In genomic region chr3:183536238-183536880, GRCh38 we compare ENCODE assay signal across 1 cellular context.
TF ChIP-seq lines count a peak whose summit lies in the region.

No MANE protein-coding gene starts in this region.

TF ChIP-seq in GM12878, 131 proteins besides CTCF, POLR2A, EP300 and RAD21 (continued from another document and continues in another):
- TF ChIP-seq PKNOX1 (IDR thresholded peaks at IDR 0.05) (no peak), E2F8 (IDR thresholded peaks at IDR 0.05; ENCODE audit: low read depth, partially characterized antibody) (no peak), TBL1XR1 (IDR thresholded peaks at IDR 0.05; ENCODE audit: low read depth, low read length) (0 out of 2 replicates have a peak, but pooled peaks have one; percentile 46), HSF1 (IDR thresholded peaks at IDR 0.05; ENCODE audit: low read depth, low read length) (no peak), BRCA1 (IDR thresholded peaks at IDR 0.05; ENCODE audit: low read depth, low read length) (no peak), CHD2 (IDR thresholded peaks at IDR 0.05; ENCODE audit: borderline replicate concordance, low read depth, low read length) (peak; percentile 25; the same call in 1 of the 2 replicates), NR2C2 (IDR thresholded peaks at IDR 0.05; ENCODE audit: borderline replicate concordance, control insufficient read depth, insufficient read length, low read depth) (no peak), IKZF2 (IDR thresholded peaks at IDR 0.05) (peak; percentile 76 to 84), GABPA (IDR thresholded peaks at IDR 0.05; ENCODE audit: low read depth) (no peak), FOS (IDR thresholded peaks at IDR 0.05; ENCODE audit: borderline replicate concordance, extremely low read depth, insufficient read length) (no peak), IRF5 (IDR thresholded peaks at IDR 0.05; ENCODE audit: borderline replicate concordance) (no peak), SMARCA5 (IDR thresholded peaks at IDR 0.05) (peak; percentile 96), BACH1 (IDR thresholded peaks at IDR 0.05; ENCODE audit: borderline replicate concordance) (no peak; the same call in 1 of the 2 replicates), ZNF207 (IDR thresholded peaks at IDR 0.05; ENCODE audit: borderline replicate concordance) (0 out of 2 replicates have a peak, but pooled peaks have one; percentile 7), ATF7 (IDR thresholded peaks at IDR 0.05; ENCODE audit: low read depth) (peak; percentile 77), HDAC2 (IDR thresholded peaks at IDR 0.05) (0 out of 2 replicates have a peak, but pooled peaks have one; percentile 58), CBX3 (IDR thresholded peaks at IDR 0.05; ENCODE audit: borderline replicate concordance, low read depth) (no peak), MAX (IDR thresholded peaks at IDR 0.05; ENCODE audit: low read depth, low read length) (peak; percentile 34; the same call in 1 of the 2 replicates), ZSCAN29 (IDR thresholded peaks at IDR 0.05) (no peak), SRF (IDR thresholded peaks at IDR 0.05; ENCODE audit: low read depth in 2 of 2, low read length in 2 of 2) (no peak), BCLAF1 (IDR thresholded peaks at IDR 0.05) (no peak), RUNX3 (IDR thresholded peaks at IDR 0.05; ENCODE audit: low read length) (peak; percentile 63), STAT3 (IDR thresholded peaks at IDR 0.05; ENCODE audit: low read depth, low read length) (0 out of 2 replicates have a peak, but pooled peaks have one; percentile 70), PBX3 (IDR thresholded peaks at IDR 0.05; ENCODE audit: insufficient replicate concordance, low read depth, low read length) (no peak), SUZ12 (IDR thresholded peaks at IDR 0.05; ENCODE audit: unreplicated experiment) (no peak), ZNF592 (IDR thresholded peaks at IDR 0.05) (no peak), RAD51 (IDR thresholded peaks at IDR 0.05) (no peak), MYB (IDR thresholded peaks at IDR 0.05; ENCODE audit: borderline replicate concordance, low read depth, low read length) (no peak), NR2F1 (conservative IDR thresholded peaks at IDR 0.05) (peak; percentile 45), POLR2AphosphoS5 (IDR thresholded peaks at IDR 0.05; ENCODE audit: low read length) (0 out of 2 replicates have a peak, but pooled peaks have one; percentile 24), KLF5 (IDR thresholded peaks at IDR 0.05; ENCODE audit: partially characterized antibody) (peak; percentile 56), IRF3 (IDR thresholded peaks at IDR 0.05) (no peak), GATAD2B (conservative IDR thresholded peaks at IDR 0.05; ENCODE audit: low read depth) (peak; percentile 55), EZH2 (IDR thresholded peaks at IDR 0.05; ENCODE audit: borderline replicate concordance, control insufficient read depth, low read depth, low read length) (no peak), MXI1 (IDR thresholded peaks at IDR 0.05; ENCODE audit: low read depth, low read length) (peak; percentile 44; the same call in 1 of the 2 replicates), KAT2A (conservative IDR thresholded peaks at IDR 0.05; ENCODE audit: control insufficient read depth, low read depth, low read length) (no peak), TAF1 (IDR thresholded peaks at IDR 0.05; ENCODE audit: borderline replicate concordance, low read depth, low read length) (no peak), NBN (IDR thresholded peaks at IDR 0.05) (peak; percentile 66), MTA3 (IDR thresholded peaks at IDR 0.05; ENCODE audit: borderline replicate concordance, low read length) (no peak; the same call in 1 of the 2 replicates), NFYA (IDR thresholded peaks at IDR 0.05; ENCODE audit: borderline replicate concordance, low read depth, low read length) (no peak), MEF2A (IDR thresholded peaks at IDR 0.05; ENCODE audit: insufficient read depth, low read depth, low read length) (0 out of 2 replicates have a peak, but pooled peaks have one; percentile 8), NKRF (conservative IDR thresholded peaks at IDR 0.05) (peak; percentile 59; the same call in 1 of the 2 replicates)
